In the genomic region with DNA sequence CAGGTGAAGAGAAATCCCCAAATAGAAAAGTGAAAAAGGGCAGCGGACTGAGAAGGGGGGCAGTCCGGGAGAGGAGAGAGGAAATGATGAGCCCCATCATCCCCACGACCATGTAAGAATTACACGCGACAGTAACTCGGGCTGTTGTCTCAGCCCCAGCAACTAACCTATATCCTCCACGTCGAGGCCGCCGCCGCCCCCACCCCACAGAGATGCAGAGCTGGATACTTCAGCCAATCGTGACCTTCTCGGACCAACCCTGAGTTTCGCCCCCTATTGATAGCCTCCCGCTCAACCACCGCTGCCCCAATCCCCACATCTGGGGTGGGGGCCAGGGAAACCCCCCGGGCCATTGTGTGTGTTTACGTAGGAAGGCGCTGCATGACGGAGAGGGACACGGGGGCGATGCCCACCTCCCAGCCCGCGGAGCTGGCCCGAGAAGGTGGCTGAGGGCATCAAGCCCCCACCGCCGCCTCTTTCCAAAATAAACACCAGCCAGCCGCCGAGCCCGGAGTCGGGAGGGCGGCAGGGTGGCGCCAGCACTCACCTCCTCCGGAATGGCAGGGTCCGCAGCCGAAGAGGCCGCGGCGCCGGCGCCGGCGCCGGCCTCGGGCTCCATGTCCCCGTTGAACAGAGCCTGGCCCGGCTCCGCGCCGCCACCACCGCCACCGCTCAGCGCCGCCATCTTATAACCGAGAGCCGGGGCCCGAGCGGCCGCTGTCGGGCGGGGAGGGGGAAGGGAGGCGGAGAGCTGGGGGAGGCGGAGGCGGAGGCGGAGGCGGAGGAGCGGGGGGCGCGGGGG, we compare ENCODE assay signal across 8 cellular contexts. TPM values are rescaled to one million over a fixed set of nuclear protein-coding genes. Genes with fewer than 3 reads are reported as not detected.
DNase-seq lines count a peak whose midpoint lies in the region; ATAC-seq and TF ChIP-seq lines count a peak whose summit lies in the region.

No MANE protein-coding gene starts in this region.

- DNase-seq in ACHN (peak; percentile 78), NCI-H2171 (lab: John Stamatoyannopoulos, UW) (peak; percentile 62), kidney epithelial cell (ENCODE audit: low read depth) (no peak)
- peak; percentile 67 to 79 (median 74) for DNase-seq in activated CD4-positive, CD25-positive, alpha-beta regulatory T cell (lab: John Stamatoyannopoulos, UW)
- DNase-seq in central memory CD4-positive, alpha-beta T cell, result peak; percentile 82
- peak; percentile 29 to 38 for DNase-seq in stimulated activated CD4-positive, alpha-beta T cell treated with anti-CD3 and anti-CD28 coated beads, Interleukin-15, amount 100 ng/mL, for 48 hours (ENCODE audit: low read depth in 2 of 2)

- no peaks in the 10 kb centered on the region for H3K27me3 ChIP-seq in kidney epithelial cell (ENCODE audit: control insufficient read depth, insufficient read depth, low read length)

- peak; percentile 54 for ATAC-seq in GM18519 (IDR thresholded peaks at IDR 0.05; ENCODE audit: low FRiP score, unreplicated experiment)
- peak; percentile 81 for ATAC-seq in HG03039 (IDR thresholded peaks at IDR 0.05; ENCODE audit: unreplicated experiment)

- no peaks in the 10 kb centered on the region for H3K36me3 ChIP-seq in kidney epithelial cell (ENCODE audit: control insufficient read depth, insufficient read depth, low read length)

- peak overlapping the region; percentile 94 for H3K4me3 ChIP-seq in kidney epithelial cell (ENCODE audit: low read depth, low read length)

- TF ChIP-seq CTCF in kidney epithelial cell (IDR thresholded peaks at IDR 0.05; ENCODE audit: insufficient read depth, low read length, poor library complexity, severe bottlenecking), result peak; percentile 52

- in situ Hi-C loops in ACHN (cut with HindIII; ENCODE audit: low pct_ligation_motif_present, low pct_unique_long_range_greater_than_20kb, low sequenced_read_pairs), result no loop called here

RNA-seq across cellular contexts. Expression of a gene that starts 0.5 kb away (rescaled TPM):
- 13.3 and 16.4 TPM in 2 replicates for total RNA-seq in kidney epithelial cell
